Comparison of ENCODE assay signal across 8 cellular contexts in the genomic region with DNA sequence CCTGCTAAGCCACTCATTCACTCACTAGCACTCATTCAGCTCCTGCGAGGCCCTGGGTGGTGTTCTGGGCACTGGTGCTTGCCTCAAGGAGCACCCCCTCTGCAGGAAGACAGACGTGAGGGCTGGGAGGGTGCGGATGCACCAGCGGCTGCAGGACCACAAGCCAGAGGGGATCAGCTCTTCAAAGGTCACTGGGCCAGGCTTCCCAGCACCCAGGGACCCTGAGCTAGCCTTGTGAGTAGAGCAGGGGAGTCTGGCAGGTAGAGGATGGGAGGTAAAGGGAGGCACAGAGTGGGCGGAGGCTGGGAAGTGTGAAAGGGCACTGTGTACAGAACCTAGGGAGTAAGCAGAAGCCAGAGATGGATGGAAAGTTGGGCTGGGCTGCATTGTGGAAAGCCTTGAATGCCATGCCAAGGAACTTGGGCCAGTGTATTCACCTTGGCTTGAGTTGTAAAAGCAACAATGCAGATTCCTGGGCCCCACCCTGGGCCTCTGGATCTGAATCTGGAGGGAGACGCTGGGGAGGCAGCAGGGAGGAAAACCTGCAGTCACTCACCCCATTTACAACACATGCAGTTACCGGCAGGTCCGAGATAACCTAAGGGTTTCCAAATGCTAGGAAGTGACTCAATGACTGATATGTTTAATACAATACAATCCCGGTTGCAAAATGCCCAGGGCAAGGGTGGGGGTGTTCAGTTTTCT. TPM values are rescaled to one million over a fixed set of nuclear protein-coding genes. Genes with fewer than 3 reads are reported as not detected.
DNase-seq lines count a peak whose midpoint lies in the region; ATAC-seq and TF ChIP-seq lines count a peak whose summit lies in the region.

No MANE protein-coding gene starts in this region.

- H3K4me2 ChIP-seq in DOHH2 (ENCODE audit: low read length) = peak overlapping the region; percentile 93

- peaks cover 34% of the 10 kb centered on the region for H4K20me1 ChIP-seq in DOHH2 (ENCODE audit: control insufficient read depth, insufficient read depth, low read depth, low read length)

- peak; percentile 32 for TF ChIP-seq CTCF in DOHH2 (IDR thresholded peaks at IDR 0.05; ENCODE audit: low read depth, low read length, poor library complexity, severe bottlenecking)
- no peak for TF ChIP-seq CTCF in Panc1 (IDR thresholded peaks at IDR 0.05)
- no peak for TF ChIP-seq CTCF in right atrium auricular region (IDR thresholded peaks at IDR 0.05)

- DNase-seq in Panc1 (ENCODE audit: low read depth, low spot score) (no peak), right atrium auricular region (ENCODE audit: low spot score) (peak; percentile 91), NCI-H2171 treated with DMSO at 0.1 percent for 48 hours (lab: John Stamatoyannopoulos, UW) (no peak), NCI-H2107 treated with DMSO at 0.1 percent for 48 hours (lab: John Stamatoyannopoulos, UW; ENCODE audit: unreplicated experiment) (no peak), NCI-H1694 treated with DMSO at 0.1 percent for 48 hours (lab: John Stamatoyannopoulos, UW) (no peak)
- DNase-seq in activated naive CD8-positive, alpha-beta T cell treated with anti-CD3 and anti-CD28 coated beads, Interleukin-2, amount 10 ng/mL, durations not matched to agents 7 days and 5 days = peak; percentile 71
- DNase-seq in stimulated activated CD4-positive, alpha-beta T cell treated with anti-CD3 and anti-CD28 coated beads, Interleukin-12 subunit alpha, Interleukin-12 subunit beta, amount 100 ng/mL, for 4 hours = peak; percentile 35

- H3K27me3 ChIP-seq in DOHH2 (ENCODE audit: control insufficient read depth, low read length) (no peaks in the 10 kb centered on the region), Panc1 (ENCODE audit: control insufficient read depth, insufficient read depth, low read length) (no peaks in the 10 kb centered on the region), right atrium auricular region (no peaks in the 10 kb centered on the region)

- no peaks in the 10 kb centered on the region for H3K9me3 Mint-ChIP-seq in activated naive CD8-positive, alpha-beta T cell treated with anti-CD3 and anti-CD28 coated beads, Interleukin-2, amount 10 ng/mL, durations not matched to agents 7 days and 5 days

- H3K79me2 ChIP-seq in DOHH2 (ENCODE audit: control insufficient read depth, low read length) = peaks cover 72% of the 10 kb centered on the region

- H3K4me1 ChIP-seq in DOHH2 (ENCODE audit: control insufficient read depth, low read length) (peaks cover 68% of the 10 kb centered on the region), Panc1 (ENCODE audit: control insufficient read depth, insufficient read depth, low read length) (peaks cover 14% of the 10 kb centered on the region), right atrium auricular region (peaks cover 0 to 60% of the 10 kb centered on the region in 2 donors)

- no peaks in the 10 kb centered on the region for H3K9me2 ChIP-seq in DOHH2 (replicated peaks; ENCODE audit: control insufficient read depth, low read length)

- H3K27ac Mint-ChIP-seq in activated naive CD8-positive, alpha-beta T cell treated with anti-CD3 and anti-CD28 coated beads, Interleukin-2, amount 10 ng/mL, durations not matched to agents 7 days and 5 days = peak overlapping the region; percentile 99

- H3K4me1 Mint-ChIP-seq in activated naive CD8-positive, alpha-beta T cell treated with anti-CD3 and anti-CD28 coated beads, Interleukin-2, amount 10 ng/mL, durations not matched to agents 7 days and 5 days = peaks cover 47% of the 10 kb centered on the region

- H3K9me3 ChIP-seq in DOHH2 (ENCODE audit: control insufficient read depth, insufficient read depth, low read length) (no peaks in the 10 kb centered on the region), Panc1 (ENCODE audit: control insufficient read depth, insufficient read depth, low read depth, low read length) (no peaks in the 10 kb centered on the region), right atrium auricular region (no peaks in the 10 kb centered on the region)

- H3K4me3 Mint-ChIP-seq in activated naive CD8-positive, alpha-beta T cell treated with anti-CD3 and anti-CD28 coated beads, Interleukin-2, amount 10 ng/mL, durations not matched to agents 7 days and 5 days = peak overlapping the region; percentile 93

- BruUV-seq in Panc1 (replicated peaks; lab: Mats Ljungman, UMichigan) = TSS peak; percentile 51

- ATAC-seq in Panc1 = peak; percentile 13; the same call in 1 of the 2 replicates
- peak; percentile 58 for ATAC-seq in activated naive CD8-positive, alpha-beta T cell treated with anti-CD3 and anti-CD28 coated beads, Interleukin-2, amount 10 ng/mL, durations not matched to agents 7 days and 5 days (ENCODE audit: low read depth)

- peaks cover 46% of the 10 kb centered on the region for H3K36me3 Mint-ChIP-seq in activated naive CD8-positive, alpha-beta T cell treated with anti-CD3 and anti-CD28 coated beads, Interleukin-2, amount 10 ng/mL, durations not matched to agents 7 days and 5 days

- peaks cover 62% of the 10 kb centered on the region for H3K36me3 ChIP-seq in DOHH2 (ENCODE audit: control insufficient read depth, low read length)
- no peaks in the 10 kb centered on the region; the same call in 1 of the 2 replicates for H3K36me3 ChIP-seq in Panc1 (ENCODE audit: control insufficient read depth, insufficient read depth, low read length)
- no peaks in the 10 kb centered on the region for H3K36me3 ChIP-seq in right atrium auricular region

- CTCF ChIA-PET in Panc1 (lab: Charles Lee) = interaction anchor here (0.6 kb wide), 1 partner anchor 68 kb away, joined by 6 read pairs; no protein-coding TSS in a partner anchor

- H3F3A ChIP-seq in DOHH2 (ENCODE audit: control insufficient read depth, insufficient read depth) = peaks cover 6% of the 10 kb centered on the region; the same call in 1 of the 2 replicates

- in situ Hi-C loops in Panc1 (cut with HindIII; ENCODE audit: low pct_unique_long_range_greater_than_20kb, low sequenced_read_pairs) = no loop called here

- intact Hi-C loops in Panc1 (cut with micrococcal nuclease; ENCODE audit: unreplicated experiment) = no loop called here

- POLR2A ChIA-PET in Panc1 (lab: Charles Lee) = no interaction called here
- POLR2A ChIA-PET in activated naive CD8-positive, alpha-beta T cell treated with anti-CD3 and anti-CD28 coated beads, Interleukin-2, amount 10 ng/mL, durations not matched to agents 7 days and 5 days (lab: Charles Lee) = interaction anchor here (0.6 to 10.0 kb wide), 14 partner anchors 10 to 145 kb away, joined by 3 to 275 read pairs (median 5); partner anchors contain the start of gene IL21R

- peak overlapping the region; percentile 93 for H3K4me3 ChIP-seq in DOHH2 (ENCODE audit: low read length)
- peak overlapping the region in 1 of 2 experiments; percentile 88; a peak in 2 of 4 replicates for H3K4me3 ChIP-seq in Panc1 (ENCODE audit: low read depth in 2 of 2, low read length in 2 of 2)
- H3K4me3 ChIP-seq in right atrium auricular region = peak overlapping the region; percentile 59 to 75

- H3K27ac ChIP-seq in DOHH2 (ENCODE audit: low read depth, low read length) (peak overlapping the region; percentile 77), Panc1 (ENCODE audit: low read length) (0 out of 2 replicates have a peak overlapping the region, but pooled peaks have one; percentile 5), right atrium auricular region (peak overlapping the region; percentile 90 to 92)

- H3K27me3 Mint-ChIP-seq in activated naive CD8-positive, alpha-beta T cell treated with anti-CD3 and anti-CD28 coated beads, Interleukin-2, amount 10 ng/mL, durations not matched to agents 7 days and 5 days = peaks cover 5% of the 10 kb centered on the region

RNA-seq across cellular contexts. Expression of gene IL4R, which starts 1.7 kb away (rescaled TPM):
- 28.9 TPM for total RNA-seq in Panc1 (2021; ENCODE audit: unreplicated experiment)
- 22.2 TPM for polyA plus RNA-seq in Panc1 (2012; ENCODE audit: insufficient read length)
- total RNA-seq in activated naive CD8-positive, alpha-beta T cell treated with anti-CD3 and anti-CD28 coated beads, Interleukin-2, amount 10 ng/mL, durations not matched to agents 7 days and 5 days = 100 to 1,000 TPM; 215 TPM
- total RNA-seq in right atrium auricular region = 10 to 100 TPM; 11.9 to 35.5 TPM

RNA-seq across cellular contexts. Expression of gene NSMCE1, which starts 46.9 kb away (rescaled TPM):
- total RNA-seq in Panc1 (2021; ENCODE audit: unreplicated experiment) = 48.2 TPM
- 81.0 TPM for polyA plus RNA-seq in Panc1 (2012; ENCODE audit: insufficient read length)
- 10 to 100 TPM; 69.0 to 75.6 TPM for total RNA-seq in activated naive CD8-positive, alpha-beta T cell treated with anti-CD3 and anti-CD28 coated beads, Interleukin-2, amount 10 ng/mL, durations not matched to agents 7 days and 5 days
- 10 to 100 TPM; 24.0 to 35.8 TPM for total RNA-seq in right atrium auricular region

Comparison
In these comparisons a context has a peak if more than half of its experiments do, and no peak if none do; other contexts are left out.
1. H3K27ac ChIP-seq: peak in every context shown above with its lines; median percentile 91 in right atrium auricular region; 77 in DOHH2; 5 in Panc1.
2. DNase-seq: peak in activated naive CD8-positive, alpha-beta T cell treated with anti-CD3 and anti-CD28 coated beads, Interleukin-2, amount 10 ng/mL, durations not matched to agents 7 days and 5 days (single experiment), right atrium auricular region (single experiment) and stimulated activated CD4-positive, alpha-beta T cell treated with anti-CD3 and anti-CD28 coated beads, Interleukin-12 subunit alpha, Interleukin-12 subunit beta, amount 100 ng/mL, for 4 hours (single experiment); none in Panc1 (single experiment), NCI-H2171 treated with DMSO at 0.1 percent for 48 hours (single experiment), NCI-H2107 treated with DMSO at 0.1 percent for 48 hours (single experiment) and NCI-H1694 treated with DMSO at 0.1 percent for 48 hours (single experiment).